Comparison of ENCODE assay signal across 8 cellular contexts in genomic region chr13:50123002-50123401, GRCh38.
DNase-seq lines count a peak whose midpoint lies in the region; ATAC-seq and TF ChIP-seq lines count a peak whose summit lies in the region.

No MANE protein-coding gene starts in this region.

- H3K4me1 ChIP-seq in BLaER1 = peaks cover 66% of the 10 kb centered on the region
- H3K4me1 ChIP-seq in Loucy (ENCODE audit: insufficient read depth, low read length, poor library complexity, severe bottlenecking) = peaks cover 37% of the 10 kb centered on the region
- peaks cover 2% of the 10 kb centered on the region for H3K4me1 ChIP-seq in ovary (ENCODE audit: insufficient read depth)

- H4K20me1 ChIP-seq in BLaER1 (peaks cover 62% of the 10 kb centered on the region), Loucy (ENCODE audit: insufficient read depth, low read length, poor library complexity, severe bottlenecking) (peaks cover 19% of the 10 kb centered on the region)

- DNase-seq in chondrocyte (ENCODE audit: low spot score) (no peak), NCI-H1694 treated with DMSO at 0.1 percent for 48 hours (lab: John Stamatoyannopoulos, UW) (no peak), ovary (no peak), NCI-H1048 (lab: John Stamatoyannopoulos, UW) (no peak), NCI-H1436 treated with DMSO at 0.1 percent for 48 hours (lab: John Stamatoyannopoulos, UW) (no peak)
- DNase-seq in natural killer cell treated with Interleukin-12 subunit alpha and Interleukin-12 subunit beta and Interleukin-15 and Interleukin-18, amount 100 ng/mL, for 72 hours (ENCODE audit: low spot score) = no peak

- peak overlapping the region; percentile 71 for H3K4me3 Mint-ChIP-seq in chondrocyte (ENCODE audit: unreplicated experiment)
- H3K4me3 Mint-ChIP-seq in natural killer cell treated with Interleukin-12 subunit alpha and Interleukin-12 subunit beta and Interleukin-15 and Interleukin-18, amount 100 ng/mL, for 72 hours = peak overlapping the region; percentile 85

- H3K4me2 ChIP-seq in BLaER1 (peak overlapping the region; percentile 98), Loucy (ENCODE audit: low read depth, low read length, poor library complexity, severe bottlenecking) (peak overlapping the region; percentile 78)

- peaks cover 75% of the 10 kb centered on the region for H3K79me2 ChIP-seq in Loucy (ENCODE audit: insufficient read depth, low read length)

- H3K9ac ChIP-seq in BLaER1 (peak overlapping the region; percentile 100), Loucy (ENCODE audit: low read depth, low read length, poor library complexity, severe bottlenecking) (peak overlapping the region; percentile 97)

- H3K27me3 Mint-ChIP-seq in chondrocyte (ENCODE audit: low read depth) = no peaks in the 10 kb centered on the region
- no peaks in the 10 kb centered on the region for H3K27me3 Mint-ChIP-seq in natural killer cell treated with Interleukin-12 subunit alpha and Interleukin-12 subunit beta and Interleukin-15 and Interleukin-18, amount 100 ng/mL, for 72 hours

- TF ChIP-seq EP300 in ovary (IDR thresholded peaks at IDR 0.05) = no peak

- no peaks in the 10 kb centered on the region for H3F3A ChIP-seq in Loucy (ENCODE audit: low read depth)

- peak overlapping the region; percentile 95 for H3K27ac Mint-ChIP-seq in chondrocyte (ENCODE audit: unreplicated experiment)
- H3K27ac Mint-ChIP-seq in natural killer cell treated with Interleukin-12 subunit alpha and Interleukin-12 subunit beta and Interleukin-15 and Interleukin-18, amount 100 ng/mL, for 72 hours = peak overlapping the region; percentile 82 to 88

- no peaks in the 10 kb centered on the region for H3K9me3 Mint-ChIP-seq in chondrocyte (ENCODE audit: low read depth)
- no peaks in the 10 kb centered on the region for H3K9me3 Mint-ChIP-seq in natural killer cell treated with Interleukin-12 subunit alpha and Interleukin-12 subunit beta and Interleukin-15 and Interleukin-18, amount 100 ng/mL, for 72 hours

- peaks cover 19% of the 10 kb centered on the region for H3K36me3 ChIP-seq in BLaER1
- no peaks in the 10 kb centered on the region for H3K36me3 ChIP-seq in Loucy (ENCODE audit: insufficient read depth, low read length)
- H3K36me3 ChIP-seq in ovary = no peaks in the 10 kb centered on the region

- peaks cover 2% of the 10 kb centered on the region for H3K36me3 Mint-ChIP-seq in chondrocyte (ENCODE audit: low read depth)
- peaks cover 4% of the 10 kb centered on the region for H3K36me3 Mint-ChIP-seq in natural killer cell treated with Interleukin-12 subunit alpha and Interleukin-12 subunit beta and Interleukin-15 and Interleukin-18, amount 100 ng/mL, for 72 hours

- no peak for ATAC-seq in natural killer cell treated with Interleukin-12 subunit alpha and Interleukin-12 subunit beta and Interleukin-15 and Interleukin-18, amount 100 ng/mL, for 72 hours

- intact Hi-C loops in ovary (cut with DNase I) = loop anchor here in 2 of 4 donors (5.0 to 10.0 kb wide), 2 partner anchors 41 to 1462 kb away; partner anchors contain the start of gene WDFY2 (in 1 of the 2)

- H3K27ac ChIP-seq in BLaER1 (peak overlapping the region; percentile 99), ovary (no peak overlapping the region)

- peak overlapping the region; percentile 98 for H3K4me3 ChIP-seq in BLaER1
- H3K4me3 ChIP-seq in Loucy (ENCODE audit: low read length, poor library complexity, severe bottlenecking) = peak overlapping the region; percentile 93
- no peak overlapping the region for H3K4me3 ChIP-seq in ovary

- no peaks in the 10 kb centered on the region for H3K9me2 ChIP-seq in Loucy (replicated peaks; ENCODE audit: low read depth, low read length)

- H3K9me3 ChIP-seq in BLaER1 (no peaks in the 10 kb centered on the region), Loucy (ENCODE audit: insufficient read depth, low read depth, low read length) (no peaks in the 10 kb centered on the region), ovary (no peaks in the 10 kb centered on the region)

- WGBS in ovary, 3 donors = 83 to 92% (median 90%) methylated on average over 3 of the region's 3 CpGs

- no peak overlapping the region for H2AFZ ChIP-seq in Loucy (ENCODE audit: low read length)

- TF ChIP-seq CTCF in Loucy (conservative IDR thresholded peaks at IDR 0.05; ENCODE audit: low read length) (no peak), chondrocyte (IDR thresholded peaks at IDR 0.05) (no peak), ovary (IDR thresholded peaks at IDR 0.05) (no peak)

- H3K27me3 ChIP-seq in BLaER1 (no peaks in the 10 kb centered on the region), Loucy (ENCODE audit: insufficient read depth, low read length, poor library complexity, severe bottlenecking) (no peaks in the 10 kb centered on the region), ovary (no peaks in the 10 kb centered on the region)

- peaks cover 41% of the 10 kb centered on the region for H3K4me1 Mint-ChIP-seq in chondrocyte (ENCODE audit: low read depth)
- H3K4me1 Mint-ChIP-seq in natural killer cell treated with Interleukin-12 subunit alpha and Interleukin-12 subunit beta and Interleukin-15 and Interleukin-18, amount 100 ng/mL, for 72 hours (ENCODE audit: low read depth in 2 of 2) = peaks cover 46 to 51% of the 10 kb centered on the region in 2 donors

- no peak for TF ChIP-seq POLR2A in ovary (IDR thresholded peaks at IDR 0.05)
